1 cellular context compared by ENCODE assay signal in genomic region chr20:20593447-20594170, GRCh38.
TF ChIP-seq lines count a peak whose summit lies in the region.

No MANE protein-coding gene starts in this region.

TF ChIP-seq in GM12878, 131 proteins besides CTCF, POLR2A, EP300 and RAD21 (continued from another document):
- TF ChIP-seq, protein P1, sequence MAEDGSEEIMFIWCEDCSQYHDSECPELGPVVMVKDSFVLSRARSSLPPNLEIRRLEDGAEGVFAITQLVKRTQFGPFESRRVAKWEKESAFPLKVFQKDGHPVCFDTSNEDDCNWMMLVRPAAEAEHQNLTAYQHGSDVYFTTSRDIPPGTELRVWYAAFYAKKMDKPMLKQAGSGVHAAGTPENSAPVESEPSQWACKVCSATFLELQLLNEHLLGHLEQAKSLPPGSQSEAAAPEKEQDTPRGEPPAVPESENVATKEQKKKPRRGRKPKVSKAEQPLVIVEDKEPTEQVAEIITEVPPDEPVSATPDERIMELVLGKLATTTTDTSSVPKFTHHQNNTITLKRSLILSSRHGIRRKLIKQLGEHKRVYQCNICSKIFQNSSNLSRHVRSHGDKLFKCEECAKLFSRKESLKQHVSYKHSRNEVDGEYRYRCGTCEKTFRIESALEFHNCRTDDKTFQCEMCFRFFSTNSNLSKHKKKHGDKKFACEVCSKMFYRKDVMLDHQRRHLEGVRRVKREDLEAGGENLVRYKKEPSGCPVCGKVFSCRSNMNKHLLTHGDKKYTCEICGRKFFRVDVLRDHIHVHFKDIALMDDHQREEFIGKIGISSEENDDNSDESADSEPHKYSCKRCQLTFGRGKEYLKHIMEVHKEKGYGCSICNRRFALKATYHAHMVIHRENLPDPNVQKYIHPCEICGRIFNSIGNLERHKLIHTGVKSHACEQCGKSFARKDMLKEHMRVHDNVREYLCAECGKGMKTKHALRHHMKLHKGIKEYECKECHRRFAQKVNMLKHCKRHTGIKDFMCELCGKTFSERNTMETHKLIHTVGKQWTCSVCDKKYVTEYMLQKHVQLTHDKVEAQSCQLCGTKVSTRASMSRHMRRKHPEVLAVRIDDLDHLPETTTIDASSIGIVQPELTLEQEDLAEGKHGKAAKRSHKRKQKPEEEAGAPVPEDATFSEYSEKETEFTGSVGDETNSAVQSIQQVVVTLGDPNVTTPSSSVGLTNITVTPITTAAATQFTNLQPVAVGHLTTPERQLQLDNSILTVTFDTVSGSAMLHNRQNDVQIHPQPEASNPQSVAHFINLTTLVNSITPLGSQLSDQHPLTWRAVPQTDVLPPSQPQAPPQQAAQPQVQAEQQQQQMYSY (CRISPR knock-in tag; IDR thresholded peaks at IDR 0.05) = no peak
